In the genomic region with DNA sequence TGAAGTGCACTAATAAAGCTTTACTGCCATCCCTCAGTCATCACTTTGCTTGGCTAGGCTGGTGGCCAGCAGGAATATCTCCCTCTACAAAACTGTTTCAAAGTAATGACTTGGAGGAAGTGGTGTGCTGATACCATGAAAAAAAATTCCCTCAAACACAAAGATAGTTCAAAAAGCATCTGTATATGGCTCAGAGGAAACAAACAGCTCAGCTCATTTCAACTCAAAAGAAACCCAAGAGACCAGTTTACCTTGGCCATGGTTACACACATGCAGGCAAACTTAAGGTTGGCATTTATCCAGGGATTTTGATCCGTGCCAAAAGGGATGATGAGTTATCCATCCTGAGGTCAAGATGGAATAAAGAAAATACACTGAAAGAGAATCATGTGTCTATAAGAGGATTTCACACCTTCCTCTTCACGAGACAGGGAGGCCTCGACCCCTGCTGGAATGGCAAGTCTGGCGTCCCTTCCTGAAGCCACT, we compare ENCODE assay signal across 8 cellular contexts. TPM values are rescaled to one million over a fixed set of nuclear protein-coding genes. Genes with fewer than 3 reads are reported as not detected.
A peak's percentile ranks its signal among the peaks of the same experiment; 100 is the strongest.
DNase-seq lines count a peak whose midpoint lies in the region; ATAC-seq lines count a peak whose summit lies in the region.

No MANE protein-coding gene starts in this region.

- peaks cover 51% of the 10 kb centered on the region for H3F3A ChIP-seq in GM23248 (ENCODE audit: insufficient read depth)

- peak overlapping the region; percentile 36 for H3K4me2 ChIP-seq in GM23248 (ENCODE audit: unreplicated experiment)

- H3K27me3 Mint-ChIP-seq in activated CD4-positive, alpha-beta memory T cell treated with anti-CD3 and anti-CD28 coated beads for 36 hours, result no peaks in the 10 kb centered on the region

- peaks cover 51% of the 10 kb centered on the region for H3K79me2 ChIP-seq in GM23248 (ENCODE audit: insufficient read depth)

- POLR2A ChIA-PET in activated CD4-positive, alpha-beta memory T cell treated with anti-CD3 and anti-CD28 coated beads for 36 hours (lab: Charles Lee), result interaction anchor here (1.2 to 2.8 kb wide), 2 partner anchors 14 to 20 kb away, joined by 3 to 44 read pairs; a partner anchor contains a TSS

- 2 to 8% methylated on average over 4 of the region's 4 CpGs for WGBS in GM23248 (ENCODE audit: low coverage in 1 of 2, low lambda C conversion rate in 2 of 2, missing lambda C conversion rate in 2 of 2), 2 experiments

- ATAC-seq in left cardiac atrium (peak; percentile 41 to 77), HG03108 (IDR thresholded peaks at IDR 0.05; ENCODE audit: unreplicated experiment) (no peak)

- no peaks in the 10 kb centered on the region for H3K36me3 ChIP-seq in GM23248 (ENCODE audit: low read depth)

- CTCF ChIA-PET in activated CD4-positive, alpha-beta memory T cell treated with anti-CD3 and anti-CD28 coated beads for 36 hours (lab: Charles Lee), result interaction anchor here (0.7 to 6.5 kb wide), 7 partner anchors 11 to 72 kb away, joined by 3 to 29 read pairs (median 3); a partner anchor contains a TSS

- peaks cover 18% of the 10 kb centered on the region for H3K36me3 Mint-ChIP-seq in activated CD4-positive, alpha-beta memory T cell treated with anti-CD3 and anti-CD28 coated beads for 36 hours

- H3K4me3 Mint-ChIP-seq in activated CD4-positive, alpha-beta memory T cell treated with anti-CD3 and anti-CD28 coated beads for 36 hours, result peak overlapping the region; percentile 5

- H3K9me3 Mint-ChIP-seq in activated CD4-positive, alpha-beta memory T cell treated with anti-CD3 and anti-CD28 coated beads for 36 hours, result no peaks in the 10 kb centered on the region

- 0 out of 2 replicates have a peak overlapping the region, but pooled peaks have one; percentile 3 for H3K4me3 ChIP-seq in GM23248

- intact Hi-C loops in activated CD4-positive, alpha-beta memory T cell treated with anti-CD3 and anti-CD28 coated beads for 36 hours (cut with micrococcal nuclease), result loop anchor here (2.0 kb wide), 1 partner anchor 19 kb away; a partner anchor contains a TSS
- intact Hi-C loops in left cardiac atrium (cut with DNase I), result loop anchor here in 1 of 2 donors (10.0 kb wide), 1 partner anchor 69 kb away; no protein-coding TSS in a partner anchor

- no peaks in the 10 kb centered on the region for H3K27me3 ChIP-seq in GM23248 (replicated peaks; ENCODE audit: insufficient read depth)

- H3K4me1 Mint-ChIP-seq in activated CD4-positive, alpha-beta memory T cell treated with anti-CD3 and anti-CD28 coated beads for 36 hours (ENCODE audit: low read depth), result peaks cover 84% of the 10 kb centered on the region

- H3K9me3 ChIP-seq in GM23248 (ENCODE audit: low read depth), result no peaks in the 10 kb centered on the region

- H3K4me1 ChIP-seq in GM23248 (ENCODE audit: insufficient read depth), result peaks cover 58% of the 10 kb centered on the region

- no peaks in the 10 kb centered on the region for H4K20me1 ChIP-seq in GM23248 (ENCODE audit: insufficient read depth)

- in situ Hi-C loops in GM23248 (cut with MboI), result no loop called here

- no peak overlapping the region for H2AFZ ChIP-seq in GM23248

- no peaks in the 10 kb centered on the region for H3K9me2 ChIP-seq in GM23248 (ENCODE audit: insufficient read depth)

- H3K27ac Mint-ChIP-seq in activated CD4-positive, alpha-beta memory T cell treated with anti-CD3 and anti-CD28 coated beads for 36 hours, result peak overlapping the region; percentile 85

- peak overlapping the region; percentile 54 for H3K9ac ChIP-seq in GM23248

- peak; percentile 38 for DNase-seq in A172 (ENCODE audit: low spot score)
- peak; percentile 75 for DNase-seq in GM23248
- no peak for DNase-seq in activated CD4-positive, alpha-beta memory T cell treated with anti-CD3 and anti-CD28 coated beads for 36 hours
- peak; percentile 49 for DNase-seq in left cardiac atrium
- no peak for DNase-seq in RKO (ENCODE audit: low spot score)
- no peak for DNase-seq in activated CD4-positive, alpha-beta T cell treated with anti-CD3 and anti-CD28 coated beads, Interleukin-2, amount 50 U/mL, for 48 hours
- no peak for DNase-seq in NCI-H2171 treated with DMSO at 0.1 percent for 48 hours (lab: John Stamatoyannopoulos, UW)

- H3K27ac ChIP-seq in GM23248, result peak overlapping the region; percentile 83

RNA-seq across cellular contexts. Expression of a gene that starts 18.4 kb away (rescaled TPM):
- 8.1 and 8.6 TPM in 2 replicates for total RNA-seq in A172 (2014; rRNA removed; shearing (Covaris generic))
- 20.1 and 21.4 TPM in 2 replicates for total RNA-seq in GM23248 (2014; rRNA removed; shearing (Covaris generic))
- 47.8 and 50.3 TPM in 2 replicates for polyA plus RNA-seq in GM23248 (2016; fragmentation: Nextera tagmentation; extraction: Ambion mirVana)
- total RNA-seq in activated CD4-positive, alpha-beta memory T cell treated with anti-CD3 and anti-CD28 coated beads for 36 hours, result 100 to 1,000 TPM; 170 to 183 TPM
- 10 to 100 TPM; 25.1 to 29.9 TPM for total RNA-seq in left cardiac atrium

Comparison
In these comparisons a context has a peak if more than half of its experiments do, and no peak if none do; other contexts are left out.
1. DNase-seq: peak in A172 (single experiment), GM23248 (single experiment) and left cardiac atrium (single experiment); none in activated CD4-positive, alpha-beta memory T cell treated with anti-CD3 and anti-CD28 coated beads for 36 hours (single experiment), RKO (single experiment), activated CD4-positive, alpha-beta T cell treated with anti-CD3 and anti-CD28 coated beads, Interleukin-2, amount 50 U/mL, for 48 hours (0 of 2) and NCI-H2171 treated with DMSO at 0.1 percent for 48 hours (single experiment).